In the genomic region with DNA sequence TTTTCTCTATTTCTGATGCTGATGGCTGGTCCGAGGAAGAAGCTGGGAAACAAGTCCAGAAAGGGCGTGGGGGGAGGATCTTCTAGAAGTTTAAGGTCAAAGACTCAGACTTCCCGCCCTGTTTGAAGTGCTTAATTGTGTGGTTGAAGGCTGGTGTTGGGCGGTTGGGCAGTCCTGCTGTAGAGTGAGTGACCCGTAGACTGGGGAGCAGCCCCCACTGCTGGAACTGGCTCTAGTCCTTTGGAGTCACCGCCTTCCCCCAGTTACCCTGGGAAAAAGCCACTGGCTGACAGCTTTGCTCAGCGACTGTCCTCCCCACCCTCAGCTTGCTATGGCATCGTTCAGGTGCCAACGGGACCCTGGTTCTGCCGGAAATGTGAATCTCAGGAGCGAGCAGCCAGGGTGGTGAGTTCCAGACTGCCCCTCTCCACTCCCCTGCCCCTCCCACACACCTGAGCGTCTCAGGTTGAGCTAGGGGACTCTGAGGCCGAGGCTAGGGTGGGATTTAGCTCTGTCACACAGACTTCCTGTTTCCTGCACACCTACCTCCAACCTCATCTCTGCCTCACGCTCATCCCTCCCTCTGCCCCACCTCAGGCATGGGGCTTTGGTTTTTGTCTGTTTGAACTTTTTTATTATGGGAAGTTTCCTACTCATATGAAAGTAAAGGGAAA, we compare ENCODE assay signal across 1 cellular context.
TF ChIP-seq lines count a peak whose summit lies in the region.

No MANE protein-coding gene starts in this region.

TF ChIP-seq in H1, 55 proteins besides CTCF, POLR2A, EP300 and RAD21:
- peak; percentile 68 for TF ChIP-seq CTBP2 (IDR thresholded peaks at IDR 0.05; ENCODE audit: borderline replicate concordance, insufficient read depth, insufficient read length, low read length)
- TF ChIP-seq, protein P1, sequence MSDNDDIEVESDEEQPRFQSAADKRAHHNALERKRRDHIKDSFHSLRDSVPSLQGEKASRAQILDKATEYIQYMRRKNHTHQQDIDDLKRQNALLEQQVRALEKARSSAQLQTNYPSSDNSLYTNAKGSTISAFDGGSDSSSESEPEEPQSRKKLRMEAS (IDR thresholded peaks at IDR 0.05): no peak
TF ChIP-seq in H1: peak in this region for 1.
